ENCODE assay signal across 26 cellular contexts in the genomic region with DNA sequence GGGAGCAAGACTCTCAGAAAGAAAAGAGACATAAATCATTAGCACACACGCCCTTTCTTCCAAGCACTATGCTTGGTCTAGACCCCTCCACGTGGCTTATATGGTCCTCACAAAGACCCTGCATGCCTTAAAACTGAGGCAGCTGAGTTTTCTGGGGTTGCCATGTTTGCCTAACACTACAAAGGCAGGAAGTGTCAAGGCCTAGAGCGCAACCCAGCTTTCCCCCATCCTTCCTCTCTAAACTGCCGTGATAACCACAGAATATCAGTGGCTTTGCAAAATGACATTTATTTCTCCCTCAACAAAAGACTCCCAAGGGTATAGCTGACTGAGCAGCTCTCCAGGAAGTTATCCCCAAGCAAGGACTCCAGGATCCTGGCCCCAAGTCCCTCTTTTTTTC.
DNase-seq lines count a peak whose midpoint lies in the region; ATAC-seq and TF ChIP-seq lines count a peak whose summit lies in the region.
"Had no signal": no experiment of that assay in that cellular context is flagged by ENCODE, and none has a peak within 500 bp of the region (broad histone marks: within the 10 kb centered on the region; RNA-seq: fewer than 3 reads in every experiment).

No MANE protein-coding gene starts in this region.

- H3K4me3 Mint-ChIP-seq in activated T-helper 2 cell treated with anti-CD3 and anti-CD28 coated beads, Interferon-gamma antibody, Interleukin-2, Interleukin-4, amounts not matched to agents 10 μg/mL and 5 μg/mL and 100 μg/mL, durations not matched to agents 14 hours and 24 hours and 36 hours (ENCODE audit: low read depth): no peak overlapping the region
- H3K4me3 Mint-ChIP-seq: activated T-helper 1 cell treated with anti-CD3 and anti-CD28 coated beads, Interleukin-12 subunit alpha, Interleukin-12 subunit beta, Interleukin-2, Interleukin-4 antibody, amounts not matched to agents 30 ng/mL and 10 ng/mL and 1 ng/mL, durations not matched to agents 14 hours and 24 hours and 36 hours; HFFc6; stimulated activated memory B cell treated with anti-CD40 and anti-IgM and Interleukin-4, amounts not matched to agents 10 μg/mL and 1 μg/mL and 100 μg/mL, for 72 hours; WTC11 had no signal

- peaks cover 8% of the 10 kb centered on the region for H3K9me3 Mint-ChIP-seq in activated T-helper 2 cell treated with anti-CD3 and anti-CD28 coated beads, Interferon-gamma antibody, Interleukin-2, Interleukin-4, amounts not matched to agents 10 μg/mL and 5 μg/mL and 100 μg/mL, durations not matched to agents 14 hours and 24 hours and 36 hours

- peak overlapping the region; percentile 54 to 87 (median 79) for H3K4me2 ChIP-seq in BLaER1 treated with 17β-estradiol and CSF1 and Interleukin-3, amounts not matched to agents 10 nM and 100 nM

- H3K4me3 ChIP-seq in BLaER1 treated with 17β-estradiol and CSF1 and Interleukin-3, amounts not matched to agents 10 nM and 100 nM: peak overlapping the region in 3 of 10 experiments; percentile 7 to 23 (median 12); a peak in 3 of 20 replicates
- H3K4me3 ChIP-seq in testis: no peak overlapping the region
- H3K4me3 ChIP-seq: breast epithelium, colonic mucosa, esophagus muscularis mucosa, GM23248, psoas muscle, thoracic aorta had no signal

- 71 to 78% methylated on average over 4 of the region's 4 CpGs for WGBS in testis, 2 donors

- H4K20me1 ChIP-seq in BLaER1 treated with 17β-estradiol and CSF1 and Interleukin-3, amounts not matched to agents 10 nM and 100 nM: no peaks in the 10 kb centered on the region

- no peaks in the 10 kb centered on the region for H3K27me3 ChIP-seq in BLaER1 treated with 17β-estradiol and CSF1 and Interleukin-3, amounts not matched to agents 10 nM and 100 nM
- no peaks in the 10 kb centered on the region for H3K27me3 ChIP-seq in testis
- H3K27me3 ChIP-seq: breast epithelium, colonic mucosa had no signal

- peak overlapping the region in 10 of 11 experiments; percentile 1 to 87 (median 81); a peak in 18 of 22 replicates for H3K27ac ChIP-seq in BLaER1 treated with 17β-estradiol and CSF1 and Interleukin-3, amounts not matched to agents 10 nM and 100 nM
- no peak overlapping the region for H3K27ac ChIP-seq in testis
- H3K27ac ChIP-seq: breast epithelium, colonic mucosa, esophagus muscularis mucosa, GM23248, psoas muscle, thoracic aorta had no signal

- no peak for ATAC-seq in GM18519 (IDR thresholded peaks at IDR 0.05; ENCODE audit: low FRiP score, unreplicated experiment)
- no peak for ATAC-seq in left ventricle myocardium superior
- ATAC-seq: Panc1; psoas muscle; stimulated activated memory B cell treated with anti-CD40 and anti-IgM and Interleukin-4, amounts not matched to agents 10 μg/mL and 1 μg/mL and 100 μg/mL, for 72 hours; WTC11 had no signal

- peak; percentile 66 to 76 for DNase-seq in AML-193 (lab: John Stamatoyannopoulos, UW)
- DNase-seq in NOMO-1 (lab: John Stamatoyannopoulos, UW; ENCODE audit: unreplicated experiment in 2 of 2): peak; percentile 55 to 61
- no peak for DNase-seq in activated T-helper 2 cell treated with anti-CD3 and anti-CD28 coated beads, Interferon-gamma antibody, Interleukin-2, Interleukin-4, amounts not matched to agents 10 μg/mL and 5 μg/mL and 100 μg/mL, durations not matched to agents 14 hours and 24 hours and 36 hours (ENCODE audit: low spot score)
- DNase-seq in NK-92 treated with Interleukin-12 subunit alpha and Interleukin-12 subunit beta, amount 100 ng/mL, for 24 hours (lab: John Stamatoyannopoulos, UW): no peak
- DNase-seq in left ventricle myocardium superior: no peak
- no peak for DNase-seq in testis
- DNase-seq: colonic mucosa, DMS79, GM23248, HFFc6, hippocampal formation, KBM-7, NCI-H1092, NCI-H187 treated with DMSO at 0.1 percent for 48 hours, NCI-H2227 treated with DMSO at 0.1 percent for 48 hours, NCI-H748 treated with DMSO at 0.1 percent for 48 hours, psoas muscle had no signal

- peak overlapping the region; percentile 40 for H3K27ac Mint-ChIP-seq in activated T-helper 2 cell treated with anti-CD3 and anti-CD28 coated beads, Interferon-gamma antibody, Interleukin-2, Interleukin-4, amounts not matched to agents 10 μg/mL and 5 μg/mL and 100 μg/mL, durations not matched to agents 14 hours and 24 hours and 36 hours
- H3K27ac Mint-ChIP-seq: activated T-helper 1 cell treated with anti-CD3 and anti-CD28 coated beads, Interleukin-12 subunit alpha, Interleukin-12 subunit beta, Interleukin-2, Interleukin-4 antibody, amounts not matched to agents 30 ng/mL and 10 ng/mL and 1 ng/mL, durations not matched to agents 14 hours and 24 hours and 36 hours; HFFc6; stimulated activated memory B cell treated with anti-CD40 and anti-IgM and Interleukin-4, amounts not matched to agents 10 μg/mL and 1 μg/mL and 100 μg/mL, for 72 hours; WTC11 had no signal

- peak overlapping the region in 9 of 11 experiments; percentile 33 to 67 (median 56); a peak in 15 of 22 replicates for H3K9ac ChIP-seq in BLaER1 treated with 17β-estradiol and CSF1 and Interleukin-3, amounts not matched to agents 10 nM and 100 nM
- H3K9ac ChIP-seq: GM23248 had no signal

- TF ChIP-seq POLR2A in testis (IDR thresholded peaks at IDR 0.05): no peak

- H3K36me3 ChIP-seq in BLaER1 treated with 17β-estradiol and CSF1 and Interleukin-3, amounts not matched to agents 10 nM and 100 nM: no peaks in the 10 kb centered on the region
- no peaks in the 10 kb centered on the region for H3K36me3 ChIP-seq in testis (ENCODE audit: low read depth, missing control alignments)
- H3K36me3 ChIP-seq: breast epithelium, colonic mucosa, esophagus muscularis mucosa, thoracic aorta had no signal

- peaks cover 11% of the 10 kb centered on the region for H3K27me3 Mint-ChIP-seq in activated T-helper 2 cell treated with anti-CD3 and anti-CD28 coated beads, Interferon-gamma antibody, Interleukin-2, Interleukin-4, amounts not matched to agents 10 μg/mL and 5 μg/mL and 100 μg/mL, durations not matched to agents 14 hours and 24 hours and 36 hours (ENCODE audit: low read depth)

- H3K36me3 Mint-ChIP-seq in activated T-helper 2 cell treated with anti-CD3 and anti-CD28 coated beads, Interferon-gamma antibody, Interleukin-2, Interleukin-4, amounts not matched to agents 10 μg/mL and 5 μg/mL and 100 μg/mL, durations not matched to agents 14 hours and 24 hours and 36 hours (ENCODE audit: low read depth): no peaks in the 10 kb centered on the region
- H3K36me3 Mint-ChIP-seq: stimulated activated memory B cell treated with anti-CD40 and anti-IgM and Interleukin-4, amounts not matched to agents 10 μg/mL and 1 μg/mL and 100 μg/mL, for 72 hours had no signal

- no peak for TF ChIP-seq CTCF in testis (IDR thresholded peaks at IDR 0.05)

- peaks cover 15 to 57% (median 49%) of the 10 kb centered on the region in 10 experiments for H3K4me1 ChIP-seq in BLaER1 treated with 17β-estradiol and CSF1 and Interleukin-3, amounts not matched to agents 10 nM and 100 nM
- no peaks in the 10 kb centered on the region for H3K4me1 ChIP-seq in testis
- H3K4me1 ChIP-seq: breast epithelium, colonic mucosa, esophagus muscularis mucosa, psoas muscle had no signal

- H3K4me1 Mint-ChIP-seq in activated T-helper 2 cell treated with anti-CD3 and anti-CD28 coated beads, Interferon-gamma antibody, Interleukin-2, Interleukin-4, amounts not matched to agents 10 μg/mL and 5 μg/mL and 100 μg/mL, durations not matched to agents 14 hours and 24 hours and 36 hours (ENCODE audit: low read depth): peaks cover 26% of the 10 kb centered on the region
- H3K4me1 Mint-ChIP-seq: stimulated activated memory B cell treated with anti-CD40 and anti-IgM and Interleukin-4, amounts not matched to agents 10 μg/mL and 1 μg/mL and 100 μg/mL, for 72 hours had no signal

- H3K9me3 ChIP-seq in BLaER1 treated with 17β-estradiol and CSF1 and Interleukin-3, amounts not matched to agents 10 nM and 100 nM (replicated peaks in 1 of 11): peaks cover 6 to 16% (median 11%) of the 10 kb centered on the region in 11 experiments; a peak in 16 of 22 replicates
- H3K9me3 ChIP-seq in testis: no peaks in the 10 kb centered on the region
- H3K9me3 ChIP-seq: colonic mucosa had no signal

- intact Hi-C loops in activated T-helper 2 cell treated with anti-CD3 and anti-CD28 coated beads, Interferon-gamma antibody, Interleukin-2, Interleukin-4, amounts not matched to agents 10 μg/mL and 5 μg/mL and 100 μg/mL, durations not matched to agents 14 hours and 24 hours and 36 hours (cut with micrococcal nuclease): no loop called here
- intact Hi-C loops in left ventricle myocardium superior (cut with micrococcal nuclease): no loop called here
- intact Hi-C loops in testis (cut with DNase I; ENCODE audit: low total_unique reads): no loop called here

Comparison
In these comparisons a context has a peak if more than half of its experiments do, and no peak if none do; other contexts are left out.
1. DNase-seq: peak in AML-193 (2 of 2) and NOMO-1 (2 of 2); none in activated T-helper 2 cell treated with anti-CD3 and anti-CD28 coated beads, Interferon-gamma antibody, Interleukin-2, Interleukin-4, amounts not matched to agents 10 μg/mL and 5 μg/mL and 100 μg/mL, durations not matched to agents 14 hours and 24 hours and 36 hours (single experiment), NK-92 treated with Interleukin-12 subunit alpha and Interleukin-12 subunit beta, amount 100 ng/mL, for 24 hours (single experiment), left ventricle myocardium superior (single experiment) and testis (single experiment).
2. H3K27ac ChIP-seq: peak in BLaER1 treated with 17β-estradiol and CSF1 and Interleukin-3, amounts not matched to agents 10 nM and 100 nM (10 of 11); none in testis (0 of 2).